8 cellular contexts compared by ENCODE assay signal in the genomic region with DNA sequence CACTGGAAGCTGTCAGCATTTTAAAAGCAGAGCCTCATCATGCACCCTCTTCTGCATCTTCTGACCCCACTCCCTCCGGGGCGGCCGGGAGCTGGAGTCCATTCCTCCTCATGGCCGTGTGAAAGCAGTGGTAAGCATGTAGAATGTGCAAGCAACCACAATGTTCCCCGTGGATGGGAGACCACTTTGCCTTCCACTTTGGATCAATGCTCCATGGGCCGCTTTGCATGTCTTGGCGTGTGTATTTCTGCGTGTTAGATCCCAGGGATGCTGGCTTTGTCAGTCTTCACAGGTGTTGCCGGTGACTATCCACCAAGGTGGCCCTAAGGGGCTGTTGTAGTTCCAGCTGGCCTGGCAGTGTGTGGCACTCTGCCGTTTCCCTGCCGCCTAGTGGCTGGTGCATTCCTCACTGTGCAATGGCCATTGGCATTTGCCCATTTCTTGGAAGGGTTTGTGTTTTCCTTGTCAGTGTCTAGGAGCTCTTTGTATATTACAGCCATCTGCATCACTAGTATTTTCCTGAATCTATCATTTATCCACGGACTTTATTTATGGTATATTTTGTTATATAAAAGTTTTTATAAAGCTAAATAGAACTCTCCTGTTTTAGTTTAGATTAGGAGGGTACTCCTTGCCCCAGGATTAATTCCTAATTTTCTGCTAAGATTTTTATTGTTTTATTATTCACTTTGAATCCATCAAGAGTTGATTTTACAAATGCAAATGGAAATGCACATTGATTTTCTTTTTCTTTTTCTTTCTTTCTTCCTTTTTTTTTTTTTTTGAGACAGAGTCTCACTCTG. TPM values are rescaled to one million over a fixed set of nuclear protein-coding genes. Genes with fewer than 3 reads are reported as not detected.
DNase-seq lines count a peak whose midpoint lies in the region; ATAC-seq, FAIRE-seq and TF ChIP-seq lines count a peak whose summit lies in the region.

No MANE protein-coding gene starts in this region.

- peaks cover 47% of the 10 kb centered on the region for H3K27me3 Mint-ChIP-seq in activated naive CD4-positive, alpha-beta T cell treated with anti-CD3 and anti-CD28 coated beads, Interleukin-2, amount 10 ng/mL, durations not matched to agents 7 days and 5 days

- ATAC-seq in omental fat pad (ENCODE audit: low FRiP score): peak; percentile 13
- no peak for ATAC-seq in HG03108 (IDR thresholded peaks at IDR 0.05; ENCODE audit: unreplicated experiment)
- no peak for ATAC-seq in GM18502 (IDR thresholded peaks at IDR 0.05; ENCODE audit: poor library complexity, unreplicated experiment)

- no peak overlapping the region for H3K56ac ChIP-seq in H1 (replicated peaks; ENCODE audit: insufficient read length, low read depth, low read length)

- no peak overlapping the region for H4K5ac ChIP-seq in H1 (ENCODE audit: insufficient read length, low read depth, low read length)

- H3K14ac ChIP-seq in H1 (ENCODE audit: insufficient read length): no peak overlapping the region

- no peak overlapping the region for H3K27ac ChIP-seq in H1 (ENCODE audit: low read depth, low read length)

- H3K4me1 Mint-ChIP-seq in activated naive CD4-positive, alpha-beta T cell treated with anti-CD3 and anti-CD28 coated beads, Interleukin-2, amount 10 ng/mL, durations not matched to agents 7 days and 5 days: peaks cover 2% of the 10 kb centered on the region

- H4K20me1 ChIP-seq in H1 (replicated peaks in 1 of 2; ENCODE audit: control insufficient read depth in 1 of 2, insufficient read depth in 2 of 2, low read length in 2 of 2): no peaks in the 10 kb centered on the region

- H3K4me1 ChIP-seq in H1 (replicated peaks in 1 of 4; ENCODE audit: control insufficient read depth in 3 of 4, insufficient read depth in 4 of 4, low read length in 3 of 4): no peaks in the 10 kb centered on the region; a peak in 2 of 7 replicates

- no peak overlapping the region for H3K4ac ChIP-seq in H1 (replicated peaks; ENCODE audit: insufficient read length, low read depth, low read length)

- no peaks in the 10 kb centered on the region for H3K36me3 ChIP-seq in H1 (ENCODE audit: control insufficient read depth in 2 of 4, insufficient read depth in 4 of 4, low read length in 3 of 4)

- TF ChIP-seq EP300 in H1 (IDR thresholded peaks at IDR 0.05; ENCODE audit: borderline replicate concordance in 1 of 2, low read depth in 2 of 2, low read length in 2 of 2): no peak

- H2BK20ac ChIP-seq in H1 (ENCODE audit: low read length): no peak overlapping the region

- 87% methylated on average over 12 of the region's 12 CpGs; no CpG with 5 or more reads in 1 of the 2 experiments for WGBS in H1 (ENCODE audit: extremely low coverage in 1 of 2, insufficient coverage in 1 of 2, insufficient read length in 1 of 2, insufficient replicate concordance in 2 of 2, low coverage in 1 of 2, low lambda C conversion rate in 2 of 2, missing lambda C conversion rate in 1 of 2), 2 experiments

- H2BK15ac ChIP-seq in H1 (ENCODE audit: low read length): no peak overlapping the region

- TF ChIP-seq RAD21 in H1 (IDR thresholded peaks at IDR 0.05 in 1 of 2, conservative IDR thresholded peaks at IDR 0.05 in 1 of 2; ENCODE audit: low read depth in 2 of 2, low read length in 2 of 2): peak; percentile 36 to 50

- H3K27ac Mint-ChIP-seq in activated naive CD4-positive, alpha-beta T cell treated with anti-CD3 and anti-CD28 coated beads, Interleukin-2, amount 10 ng/mL, durations not matched to agents 7 days and 5 days: no peak overlapping the region

- POLR2A ChIA-PET in H1 (lab: Charles Lee; ENCODE audit: partially characterized antibody): no interaction called here

- H2AK5ac ChIP-seq in H1 (ENCODE audit: low read depth, low read length): no peak overlapping the region

- no peak overlapping the region for H3K18ac ChIP-seq in H1 (ENCODE audit: extremely low read depth, low read length)

- H3K9me3 Mint-ChIP-seq in activated naive CD4-positive, alpha-beta T cell treated with anti-CD3 and anti-CD28 coated beads, Interleukin-2, amount 10 ng/mL, durations not matched to agents 7 days and 5 days: no peaks in the 10 kb centered on the region

- no peak overlapping the region for H3K9ac ChIP-seq in H1 (replicated peaks in 1 of 4; ENCODE audit: extremely low read depth in 1 of 4, low read depth in 3 of 4, low read length in 3 of 4)

- no peak overlapping the region for H2AFZ ChIP-seq in H1 (ENCODE audit: low read length)

- DNase-seq in Daoy (ENCODE audit: low read depth): peak; percentile 63
- peak; percentile 73 for DNase-seq in NCI-H510A (lab: John Stamatoyannopoulos, UW)
- no peak for DNase-seq in H1 (ENCODE audit: low read depth in 1 of 2, low spot score in 2 of 2)
- DNase-seq in omental fat pad (ENCODE audit: low spot score): no peak
- no peak for DNase-seq in HCEC 1CT
- no peak for DNase-seq in activated naive CD4-positive, alpha-beta T cell treated with anti-CD3 and anti-CD28 coated beads, Interleukin-2, amount 10 ng/mL, durations not matched to agents 7 days and 5 days

- CTCF ChIA-PET in H1 (lab: Charles Lee; ENCODE audit: partially characterized antibody): interaction anchor here (0.6 to 4.1 kb wide), 15 partner anchors 9 to 353 kb away, joined by 3 to 36 read pairs (median 4); no protein-coding TSS in a partner anchor
- CTCF ChIA-PET in activated naive CD4-positive, alpha-beta T cell treated with anti-CD3 and anti-CD28 coated beads, Interleukin-2, amount 10 ng/mL, durations not matched to agents 7 days and 5 days (lab: Charles Lee): interaction anchor here (2.8 to 5.5 kb wide), 2 partner anchors 9 to 11 kb away, joined by 6 to 46 read pairs; no protein-coding TSS in a partner anchor

- H4K8ac ChIP-seq in H1 (ENCODE audit: extremely low read depth, insufficient read depth, low read length): no peak overlapping the region

- H2BK5ac ChIP-seq in H1 (ENCODE audit: low read depth, low read length): peak overlapping the region; percentile 6; the same call in 1 of the 2 replicates

- no peak for FAIRE-seq in H1 (lab: Jason Lieb, UNC)

- H2BK12ac ChIP-seq in H1 (ENCODE audit: low read depth, low read length): 0 out of 2 replicates have a peak overlapping the region, but pooled peaks have one; percentile 12

- no peaks in the 10 kb centered on the region for H3K79me2 ChIP-seq in H1 (ENCODE audit: control insufficient read depth in 1 of 2, insufficient read depth in 2 of 2, low read length in 2 of 2)

- no peak overlapping the region for H3K23ac ChIP-seq in H1 (ENCODE audit: insufficient read length)

- H3K4me2 ChIP-seq in H1 (ENCODE audit: insufficient read depth in 1 of 2, low read depth in 2 of 2, low read length in 2 of 2): no peak overlapping the region

- no peak for TF ChIP-seq POLR2A in H1 (IDR thresholded peaks at IDR 0.05; ENCODE audit: control extremely low read depth in 1 of 2, low read depth in 2 of 2, low read length in 2 of 2)

- no peaks in the 10 kb centered on the region; a peak in 1 of 4 replicates for H3K9me3 ChIP-seq in H1 (ENCODE audit: insufficient read depth in 2 of 2, low read depth in 1 of 2, low read length in 1 of 2)

- no peak overlapping the region for H3K4me3 Mint-ChIP-seq in activated naive CD4-positive, alpha-beta T cell treated with anti-CD3 and anti-CD28 coated beads, Interleukin-2, amount 10 ng/mL, durations not matched to agents 7 days and 5 days

- no peaks in the 10 kb centered on the region for H3K23me2 ChIP-seq in H1 (ENCODE audit: low read depth, low read length)

- no peak overlapping the region for H4K91ac ChIP-seq in H1 (replicated peaks; ENCODE audit: insufficient read length, low read length)

- no peaks in the 10 kb centered on the region for H3K36me3 Mint-ChIP-seq in activated naive CD4-positive, alpha-beta T cell treated with anti-CD3 and anti-CD28 coated beads, Interleukin-2, amount 10 ng/mL, durations not matched to agents 7 days and 5 days

- no peak overlapping the region for H2BK120ac ChIP-seq in H1 (replicated peaks; ENCODE audit: low read depth, low read length)

- H3K79me1 ChIP-seq in H1 (ENCODE audit: low read depth, low read length): no peaks in the 10 kb centered on the region

- H3K4me3 ChIP-seq in H1 (ENCODE audit: extremely low read depth in 1 of 4, insufficient read depth in 2 of 4, low read depth in 3 of 4, low read length in 4 of 4): no peak overlapping the region

- TF ChIP-seq CTCF in H1 (IDR thresholded peaks at IDR 0.05; ENCODE audit: control extremely low read depth in 1 of 3, insufficient read depth in 1 of 3, low read depth in 1 of 3, low read length in 3 of 3) (peak; percentile 44 to 79 (median 61); a peak in 3 of 4 replicates), omental fat pad (IDR thresholded peaks at IDR 0.05) (no peak)

- no peaks in the 10 kb centered on the region for H3K27me3 ChIP-seq in H1 (replicated peaks in 1 of 4; ENCODE audit: control insufficient read depth in 3 of 4, extremely low read depth in 1 of 4, insufficient read depth in 3 of 4, low read length in 3 of 4)

TF ChIP-seq in H1, 55 proteins besides CTCF, POLR2A, EP300 and RAD21 (continues in another document):
- TF ChIP-seq FOSL1 (IDR thresholded peaks at IDR 0.05; ENCODE audit: insufficient read depth, low read depth, low read length) (no peak), RXRA (IDR thresholded peaks at IDR 0.05; ENCODE audit: insufficient read depth, low read depth, low read length) (no peak), EZH2 (IDR thresholded peaks at IDR 0.05; ENCODE audit: low read depth, low read length, severe bottlenecking) (no peak)

RNA-seq across cellular contexts. Expression of gene ALDH3A1, which starts 5.8 kb away (rescaled TPM):
- total RNA-seq in Daoy (2014; rRNA removed; shearing (Covaris generic)): 1.4 TPM in 1 of 2 replicates, not detected in the other
- 0.37 and 0.46 TPM in 2 replicates for total RNA-seq in H1 (2021; fragmentation: NEBNext Ultra II Directional; extraction: Animal tissue kit (Norgen Biotek cat#: 25700))
- polyA plus RNA-seq in H1 (2011; rRNA removed): 0.75 and 1.4 TPM in 2 replicates
- 0.43 TPM for polyA plus RNA-seq in H1 (2011; cell fraction: cytosol; rRNA removed)
- 1.1 TPM for polyA plus RNA-seq in H1 (2011; cell fraction: nucleus; rRNA removed)
- polyA plus RNA-seq in H1 (2012, experiment 1 of 2): 0.23 to 0.94 TPM (median 0.48 TPM) in 4 replicates
- polyA plus RNA-seq in H1 (2012, experiment 2 of 2): 0.30 TPM
- polyA plus RNA-seq in H1 (2013, experiment 1 of 2): 0.30 TPM
- 0.09 TPM for polyA plus RNA-seq in H1 (2013, experiment 2 of 2)
- polyA minus RNA-seq in H1 (2011; rRNA and poly(A)+ RNA removed): 0.69 and 0.83 TPM in 2 replicates
- not detected for polyA minus RNA-seq in H1 (2011; cell fraction: cytosol; rRNA and poly(A)+ RNA removed)
- 1.3 TPM for polyA minus RNA-seq in H1 (2011; cell fraction: nucleus; rRNA and poly(A)+ RNA removed)
- 1 to 10 TPM; 2.3 to 4.9 (median 3.3) TPM for total RNA-seq in omental fat pad

RNA-seq across cellular contexts. Expression of gene SLC47A2, which starts 37.5 kb away (rescaled TPM):
- not detected in 2 replicates for total RNA-seq in Daoy (2014; rRNA removed; shearing (Covaris generic))
- total RNA-seq in H1 (2021; fragmentation: NEBNext Ultra II Directional; extraction: Animal tissue kit (Norgen Biotek cat#: 25700)): not detected in 2 replicates
- polyA plus RNA-seq in H1 (2011; rRNA removed): not detected in 2 replicates
- polyA plus RNA-seq in H1 (2011; cell fraction: cytosol; rRNA removed): not detected
- not detected for polyA plus RNA-seq in H1 (2011; cell fraction: nucleus; rRNA removed)
- polyA plus RNA-seq in H1 (2012, experiment 1 of 2): 0.07 to 0.09 TPM in 2 of 4 replicates, not detected in the others
- polyA plus RNA-seq in H1 (2012, experiment 2 of 2): not detected
- not detected for polyA plus RNA-seq in H1 (2013, experiment 1 of 2)
- not detected for polyA plus RNA-seq in H1 (2013, experiment 2 of 2)
- polyA minus RNA-seq in H1 (2011; rRNA and poly(A)+ RNA removed): not detected in 2 replicates
- not detected for polyA minus RNA-seq in H1 (2011; cell fraction: cytosol; rRNA and poly(A)+ RNA removed)
- not detected for polyA minus RNA-seq in H1 (2011; cell fraction: nucleus; rRNA and poly(A)+ RNA removed)
- under 1 TPM in 1 of 4 donors, not detected in 3; 0.28 TPM for total RNA-seq in omental fat pad

Comparison
In these comparisons a context has a peak if more than half of its experiments do, and no peak if none do; other contexts are left out.
1. DNase-seq: peak in Daoy (single experiment) and NCI-H510A (single experiment); none in H1 (0 of 2), omental fat pad (single experiment), HCEC 1CT (single experiment) and activated naive CD4-positive, alpha-beta T cell treated with anti-CD3 and anti-CD28 coated beads, Interleukin-2, amount 10 ng/mL, durations not matched to agents 7 days and 5 days (single experiment).
2. CTCF ChIP-seq: peak in H1 (3 of 3); none in omental fat pad (0 of 3).